ENCODE assay signal across 1 cellular context in genomic region chr16:12406840-12407690, GRCh38.
TF ChIP-seq lines count a peak whose summit lies in the region.

No MANE protein-coding gene starts in this region.

TF ChIP-seq in HepG2, 621 proteins besides CTCF, POLR2A, EP300 and RAD21 (continued from another document):
- 0 out of 2 replicates have a peak, but pooled peaks have one; percentile 9 for TF ChIP-seq NR2F6 (IDR thresholded peaks at IDR 0.05)
- TF ChIP-seq NR2F6 (CRISPR knock-in tag; IDR thresholded peaks at IDR 0.05), result 0 out of 2 replicates have a peak, but pooled peaks have one; percentile 8
- TF ChIP-seq MAZ (IDR thresholded peaks at IDR 0.05; ENCODE audit: borderline replicate concordance, low read depth, low read length), result no peak
- TF ChIP-seq MAZ (CRISPR knock-in tag; IDR thresholded peaks at IDR 0.05; ENCODE audit: low read depth), result no peak
- no peak for TF ChIP-seq IRX3 (CRISPR knock-in tag; IDR thresholded peaks at IDR 0.05; ENCODE audit: borderline replicate concordance, low read depth)
- TF ChIP-seq HMG20A (CRISPR knock-in tag; IDR thresholded peaks at IDR 0.05; ENCODE audit: borderline replicate concordance), result no peak; the same call in 1 of the 2 replicates
- TF ChIP-seq PATZ1 (CRISPR knock-in tag; IDR thresholded peaks at IDR 0.05), result 0 out of 2 replicates have a peak, but pooled peaks have one; percentile 15
- TF ChIP-seq TEF (CRISPR knock-in tag; IDR thresholded peaks at IDR 0.05), result peak; percentile 68; the same call in 1 of the 2 replicates
- TF ChIP-seq, protein P1, sequence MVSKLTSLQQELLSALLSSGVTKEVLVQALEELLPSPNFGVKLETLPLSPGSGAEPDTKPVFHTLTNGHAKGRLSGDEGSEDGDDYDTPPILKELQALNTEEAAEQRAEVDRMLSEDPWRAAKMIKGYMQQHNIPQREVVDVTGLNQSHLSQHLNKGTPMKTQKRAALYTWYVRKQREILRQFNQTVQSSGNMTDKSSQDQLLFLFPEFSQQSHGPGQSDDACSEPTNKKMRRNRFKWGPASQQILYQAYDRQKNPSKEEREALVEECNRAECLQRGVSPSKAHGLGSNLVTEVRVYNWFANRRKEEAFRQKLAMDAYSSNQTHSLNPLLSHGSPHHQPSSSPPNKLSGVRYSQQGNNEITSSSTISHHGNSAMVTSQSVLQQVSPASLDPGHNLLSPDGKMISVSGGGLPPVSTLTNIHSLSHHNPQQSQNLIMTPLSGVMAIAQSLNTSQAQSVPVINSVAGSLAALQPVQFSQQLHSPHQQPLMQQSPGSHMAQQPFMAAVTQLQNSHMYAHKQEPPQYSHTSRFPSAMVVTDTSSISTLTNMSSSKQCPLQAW (CRISPR knock-in tag; IDR thresholded peaks at IDR 0.05), result peak; percentile 46
- TF ChIP-seq CBX1 (IDR thresholded peaks at IDR 0.05; ENCODE audit: low read depth), result no peak
- peak; percentile 69 for TF ChIP-seq ARID5B (CRISPR knock-in tag; IDR thresholded peaks at IDR 0.05)
- 0 out of 4 replicates have a peak, but pooled peaks of 1 of the 2 experiments have one; percentile 43 for TF ChIP-seq KLF16 (CRISPR knock-in tag; IDR thresholded peaks at IDR 0.05)
- peak; percentile 59; the same call in 1 of the 2 replicates for TF ChIP-seq NFIC (IDR thresholded peaks at IDR 0.05; ENCODE audit: low read length)
- peak; percentile 78; the same call in 1 of the 2 replicates for TF ChIP-seq LCORL (IDR thresholded peaks at IDR 0.05)
- peak; percentile 49; the same call in 1 of the 2 replicates for TF ChIP-seq LCORL (CRISPR knock-in tag; IDR thresholded peaks at IDR 0.05)
- TF ChIP-seq ZNF773 (CRISPR knock-in tag; IDR thresholded peaks at IDR 0.05; ENCODE audit: borderline replicate concordance), result no peak
- 0 out of 3 replicates have a peak, but pooled peaks have one; percentile 18 for TF ChIP-seq MXI1 (IDR thresholded peaks at IDR 0.05; ENCODE audit: borderline replicate concordance, low read depth, low read length)
